4 cellular contexts compared by ENCODE assay signal in genomic region chr20:23734449-23734848, GRCh38. TPM values are rescaled to one million over a fixed set of nuclear protein-coding genes. Genes with fewer than 3 reads are reported as not detected.
"Had no signal": no experiment of that assay in that cellular context is flagged by ENCODE, and none has a peak within 500 bp of the region (broad histone marks: within the 10 kb centered on the region; RNA-seq: fewer than 3 reads in every experiment).

No MANE protein-coding gene starts in this region.

RNA-seq across cellular contexts. Expression of gene CST1, which starts 16.3 kb away (rescaled TPM):
- polyA plus RNA-seq: IgD-negative memory B cell had no signal

RNA-seq across cellular contexts. Expression of gene CST4, which starts 45.6 kb away (rescaled TPM):
- total RNA-seq: GM23338, H1, H9 had no signal
- polyA plus RNA-seq: GM23338, H1, IgD-negative memory B cell had no signal
